ENCODE assay signal across 10 cellular contexts in the genomic region with DNA sequence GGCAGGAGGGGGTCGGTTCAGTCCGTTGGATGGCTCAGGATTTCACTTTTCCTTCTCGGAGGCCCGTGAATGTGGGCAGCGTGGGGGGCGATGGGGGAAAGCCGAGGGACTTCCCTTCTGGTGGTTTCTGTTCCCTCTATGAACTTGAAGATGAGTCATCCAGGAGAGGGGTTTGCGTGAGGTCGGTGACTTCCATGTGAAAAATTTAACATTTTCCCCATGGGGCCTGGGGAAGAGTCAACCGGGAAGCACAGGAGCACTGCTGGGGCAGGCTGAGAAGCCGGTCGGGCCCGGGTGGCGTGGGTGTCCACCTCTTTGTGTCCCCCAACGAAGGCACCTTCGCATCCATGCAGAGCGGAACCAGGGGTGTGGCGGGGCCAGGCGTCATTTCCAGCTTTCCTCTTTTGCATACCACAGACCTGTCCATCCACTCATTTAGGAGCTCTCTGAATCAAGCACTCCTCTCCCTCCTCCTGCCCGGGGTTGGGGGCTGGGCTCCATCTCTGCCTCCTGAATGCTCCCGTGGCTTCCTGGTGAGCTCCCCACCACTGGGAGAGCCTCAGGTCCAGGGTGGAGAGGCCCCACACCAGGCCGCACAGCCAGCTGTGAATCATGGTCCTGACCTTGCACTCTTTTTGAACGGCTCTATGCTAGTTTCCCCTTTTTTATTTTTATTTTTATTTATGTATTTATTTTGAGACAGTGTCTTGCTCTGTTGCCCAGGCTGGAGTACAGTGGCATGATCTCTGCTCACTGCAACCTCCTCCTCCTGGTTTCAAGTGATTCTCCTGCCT.
DNase-seq lines count a peak whose midpoint lies in the region; ATAC-seq, FAIRE-seq and TF ChIP-seq lines count a peak whose summit lies in the region.
"Had no signal": no experiment of that assay in that cellular context is flagged by ENCODE, and none has a peak within 500 bp of the region (broad histone marks: within the 10 kb centered on the region; RNA-seq: fewer than 3 reads in every experiment).

No MANE protein-coding gene starts in this region.

- FAIRE-seq in kidney (lab: Jason Lieb, UNC) = no peak
- FAIRE-seq: bronchial epithelial cell, G401.6 had no signal

- peak overlapping the region; percentile 79 for H3K4me3 Mint-ChIP-seq in T-helper 17 cell

- H3K27ac Mint-ChIP-seq in T-helper 17 cell = peak overlapping the region; percentile 70

- H3K9me3 ChIP-seq in T-helper 17 cell (ENCODE audit: control insufficient read depth, low read length, poor library complexity, severe bottlenecking) = no peaks in the 10 kb centered on the region
- H3K9me3 ChIP-seq in kidney (ENCODE audit: control insufficient read depth in 1 of 2, low read length in 2 of 2) = no peaks in the 10 kb centered on the region

- H3K9ac ChIP-seq in kidney (ENCODE audit: low read length in 2 of 2) = no peak overlapping the region

- in situ Hi-C loops in ACHN (cut with HindIII; ENCODE audit: low pct_ligation_motif_present, low pct_unique_long_range_greater_than_20kb, low sequenced_read_pairs) = no loop called here

- peak; percentile 33 for ATAC-seq in GM19043 (IDR thresholded peaks at IDR 0.05; ENCODE audit: low read depth, unreplicated experiment)
- ATAC-seq in HG03097 (IDR thresholded peaks at IDR 0.05; ENCODE audit: low FRiP score, unreplicated experiment) = peak; percentile 33
- ATAC-seq in T-helper 17 cell = peak; percentile 39

- H3K4me3 ChIP-seq in kidney (ENCODE audit: low read length in 2 of 2) = no peak overlapping the region

- H3K4me1 Mint-ChIP-seq in T-helper 17 cell = peaks cover 52% of the 10 kb centered on the region

- peaks cover 29% of the 10 kb centered on the region for H3K27me3 Mint-ChIP-seq in T-helper 17 cell

- H3K36me3 Mint-ChIP-seq in T-helper 17 cell (ENCODE audit: low read depth) = peaks cover 10% of the 10 kb centered on the region

- DNase-seq in ACHN = peak; percentile 88
- DNase-seq in T-helper 17 cell = no peak
- peak; percentile 66 for DNase-seq in kidney
- no peak for DNase-seq in T-helper 9 cell
- DNase-seq in effector CD8-positive, alpha-beta T cell (lab: John Stamatoyannopoulos, UW) = no peak
- no peak for DNase-seq in middle frontal gyrus (ENCODE audit: extremely low spot score, low spot score)

- TF ChIP-seq CTCF in kidney (IDR thresholded peaks at IDR 0.05; ENCODE audit: borderline replicate concordance, extremely low read depth, insufficient read depth) = no peak

- intact Hi-C loops in kidney (cut with DNase I) = no loop called here

- no peak overlapping the region for H3K27ac ChIP-seq in kidney (ENCODE audit: low read depth in 2 of 2, low read length in 2 of 2)

- no peaks in the 10 kb centered on the region for H3K36me3 ChIP-seq in kidney (ENCODE audit: control insufficient read depth in 1 of 2, insufficient read depth in 2 of 2, low read length in 2 of 2)

- H3K4me1 ChIP-seq in kidney (ENCODE audit: control insufficient read depth in 1 of 2, insufficient read depth in 1 of 2, low read depth in 1 of 2, low read length in 2 of 2) = peaks cover 0 to 3% of the 10 kb centered on the region in 2 donors

Comparison
In these comparisons a context has a peak if more than half of its experiments do, and no peak if none do; other contexts are left out.
1. DNase-seq: peak in ACHN (single experiment) and kidney (single experiment); none in T-helper 17 cell (0 of 3), T-helper 9 cell (single experiment), effector CD8-positive, alpha-beta T cell (single experiment) and middle frontal gyrus (single experiment).
2. Peak in every context shown above with its lines, with median percentiles within 50 percentile points of each other: ATAC-seq.